ENCODE assay signal across 8 cellular contexts in genomic region chr17:78716814-78717393, GRCh38.
DNase-seq lines count a peak whose midpoint lies in the region; ATAC-seq and TF ChIP-seq lines count a peak whose summit lies in the region.

No MANE protein-coding gene starts in this region.

- H3K9me3 Mint-ChIP-seq in activated CD8-positive, alpha-beta T cell treated with anti-CD3 and anti-CD28 coated beads, Interleukin-2, amount 10 ng/mL, durations not matched to agents 7 days and 5 days (ENCODE audit: insufficient read depth) = no peaks in the 10 kb centered on the region

- peaks cover 17% of the 10 kb centered on the region for H3K36me3 Mint-ChIP-seq in activated CD8-positive, alpha-beta T cell treated with anti-CD3 and anti-CD28 coated beads, Interleukin-2, amount 10 ng/mL, durations not matched to agents 7 days and 5 days (ENCODE audit: low read depth)

- peaks cover 2% of the 10 kb centered on the region; the same call in 1 of the 2 replicates for H3K36me3 ChIP-seq in GM06990 (ENCODE audit: control insufficient read depth, insufficient read depth, low read length)

- H3K27me3 Mint-ChIP-seq in activated CD8-positive, alpha-beta T cell treated with anti-CD3 and anti-CD28 coated beads, Interleukin-2, amount 10 ng/mL, durations not matched to agents 7 days and 5 days (ENCODE audit: low read depth) = no peaks in the 10 kb centered on the region

- H3K27ac Mint-ChIP-seq in activated CD8-positive, alpha-beta T cell treated with anti-CD3 and anti-CD28 coated beads, Interleukin-2, amount 10 ng/mL, durations not matched to agents 7 days and 5 days = peak overlapping the region; percentile 1

- H3K4me3 Mint-ChIP-seq in activated CD8-positive, alpha-beta T cell treated with anti-CD3 and anti-CD28 coated beads, Interleukin-2, amount 10 ng/mL, durations not matched to agents 7 days and 5 days = peak overlapping the region; percentile 13

- no peaks in the 10 kb centered on the region for H3K27me3 ChIP-seq in GM06990 (replicated peaks; ENCODE audit: control insufficient read depth, insufficient read depth, low read length)

- peak overlapping the region; percentile 64 for H3K4me3 ChIP-seq in GM06990 (replicated peaks; ENCODE audit: low read depth, low read length)

- DNase-seq in GM06990 (ENCODE audit: extremely low read depth, insufficient read length) = no peak
- peak; percentile 59 for DNase-seq in NCI-H2029 (lab: John Stamatoyannopoulos, UW)
- DNase-seq in activated CD8-positive, alpha-beta T cell treated with anti-CD3 and anti-CD28 coated beads, Interleukin-2, amount 10 ng/mL, durations not matched to agents 7 days and 5 days = no peak
- DNase-seq in foreskin melanocyte = peak; percentile 48
- no peak for DNase-seq in omental fat pad (ENCODE audit: low spot score)
- DNase-seq in mesenteric fat pad (ENCODE audit: low spot score) = no peak
- DNase-seq in MV-4-11 (lab: John Stamatoyannopoulos, UW) = no peak

- CTCF ChIA-PET in activated CD8-positive, alpha-beta T cell treated with anti-CD3 and anti-CD28 coated beads, Interleukin-2, amount 10 ng/mL, durations not matched to agents 7 days and 5 days (lab: Charles Lee) = interaction anchor here (0.8 to 3.9 kb wide), 11 partner anchors 8 to 53 kb away, joined by 3 to 23 read pairs (median 4); no protein-coding TSS in a partner anchor

- POLR2A ChIA-PET in activated CD8-positive, alpha-beta T cell treated with anti-CD3 and anti-CD28 coated beads, Interleukin-2, amount 10 ng/mL, durations not matched to agents 7 days and 5 days (lab: Charles Lee) = interaction anchor here (0.6 to 1.7 kb wide), 4 partner anchors 8 to 329 kb away, joined by 3 to 6 read pairs (median 4); no protein-coding TSS in a partner anchor

- H3K4me1 Mint-ChIP-seq in activated CD8-positive, alpha-beta T cell treated with anti-CD3 and anti-CD28 coated beads, Interleukin-2, amount 10 ng/mL, durations not matched to agents 7 days and 5 days (ENCODE audit: low read depth) = peaks cover 80% of the 10 kb centered on the region

- TF ChIP-seq CTCF in GM06990 (IDR thresholded peaks at IDR 0.05; ENCODE audit: insufficient read depth, low read length, poor library complexity, severe bottlenecking) = no peak
- no peak for TF ChIP-seq CTCF in omental fat pad (IDR thresholded peaks at IDR 0.05)

- ATAC-seq in activated CD8-positive, alpha-beta T cell treated with anti-CD3 and anti-CD28 coated beads, Interleukin-2, amount 10 ng/mL, durations not matched to agents 7 days and 5 days = peak; percentile 43
- ATAC-seq in omental fat pad (ENCODE audit: low FRiP score) (peak; percentile 56), GM21576 (IDR thresholded peaks at IDR 0.05; ENCODE audit: unreplicated experiment) (no peak)

Comparison
In these comparisons a context has a peak if more than half of its experiments do, and no peak if none do; other contexts are left out.
1. DNase-seq: peak in NCI-H2029 (single experiment) and foreskin melanocyte (single experiment); none in GM06990 (single experiment), activated CD8-positive, alpha-beta T cell treated with anti-CD3 and anti-CD28 coated beads, Interleukin-2, amount 10 ng/mL, durations not matched to agents 7 days and 5 days (single experiment), omental fat pad (single experiment), mesenteric fat pad (single experiment) and MV-4-11 (single experiment).